17 cellular contexts compared by ENCODE assay signal in the genomic region with DNA sequence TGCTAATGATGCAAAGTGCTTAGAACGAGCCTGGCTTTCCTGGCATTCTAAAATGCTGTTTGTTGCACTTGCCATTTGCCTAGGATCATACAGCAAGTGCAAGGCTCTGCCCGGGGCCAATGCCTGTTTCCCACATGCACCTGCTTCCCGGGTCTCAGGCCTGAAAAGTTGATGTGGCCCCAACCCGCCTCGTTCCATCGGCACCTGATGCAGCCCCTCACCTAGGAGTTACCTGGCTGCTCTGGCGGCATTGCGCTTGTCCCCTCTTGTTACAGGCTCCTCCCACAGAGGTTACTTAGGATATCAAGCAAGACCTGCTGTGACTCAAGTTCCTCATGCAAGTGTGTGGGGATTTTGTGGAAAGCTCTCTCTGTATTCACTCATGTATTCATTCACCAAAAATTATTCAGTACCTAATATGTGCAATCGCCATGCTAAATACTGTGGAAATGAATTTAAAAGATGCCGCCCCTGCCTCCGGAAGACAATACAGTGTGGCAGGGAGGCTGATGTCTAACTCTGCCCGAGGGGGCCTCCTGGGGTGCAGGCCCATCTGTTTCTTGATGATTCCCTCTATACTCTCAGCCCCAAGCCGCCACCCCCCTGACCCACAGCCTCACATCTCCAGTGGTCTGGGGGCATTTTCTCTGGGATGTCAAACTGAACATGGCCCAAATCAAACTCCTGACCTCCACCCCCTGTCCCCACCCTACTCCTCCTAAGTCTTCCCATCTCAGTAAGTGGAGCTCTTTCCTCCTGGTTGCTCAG.
A peak's percentile ranks its signal among the peaks of the same experiment; 100 is the strongest.
DNase-seq lines count a peak whose midpoint lies in the region; ATAC-seq and TF ChIP-seq lines count a peak whose summit lies in the region.
"Had no signal": no experiment of that assay in that cellular context is flagged by ENCODE, and none has a peak within 500 bp of the region (broad histone marks: within the 10 kb centered on the region; RNA-seq: fewer than 3 reads in every experiment).

No MANE protein-coding gene starts in this region.

- H4K20me1 ChIP-seq in GM23338 (replicated peaks; ENCODE audit: insufficient read depth) (no peaks in the 10 kb centered on the region), H9 (ENCODE audit: control insufficient read depth, insufficient read depth, insufficient read length) (no peaks in the 10 kb centered on the region)

- no peak overlapping the region for H4K8ac ChIP-seq in H9 (replicated peaks; ENCODE audit: insufficient read length, low read depth, low read length)

- no peak overlapping the region for H3K56ac ChIP-seq in H9 (ENCODE audit: insufficient read length, low read depth, low read length)

- no peak overlapping the region for H4K91ac ChIP-seq in H9 (ENCODE audit: insufficient read length, low read depth, low read length)

- H3K14ac ChIP-seq in H9 (ENCODE audit: insufficient read depth, low read length) = 0 out of 2 replicates have a peak overlapping the region, but pooled peaks have one; percentile 59

- H3K27me3 Mint-ChIP-seq in GM23338 (ENCODE audit: insufficient read depth, low read depth, poor library complexity) (peaks cover 14% of the 10 kb centered on the region), H9 (ENCODE audit: low read depth) (peaks cover 4% of the 10 kb centered on the region), endodermal cell (ENCODE audit: insufficient read depth) (no peaks in the 10 kb centered on the region)
- H3K27me3 Mint-ChIP-seq: CD4-positive, alpha-beta T cell had no signal

- H2BK15ac ChIP-seq in H9 (ENCODE audit: low read depth, low read length) = no peak overlapping the region

- no peak overlapping the region for H2BK20ac ChIP-seq in H9 (ENCODE audit: low read depth, low read length, poor library complexity, severe bottlenecking)

- TF ChIP-seq CTCF in GM23338 (conservative IDR thresholded peaks at IDR 0.05; ENCODE audit: low read depth in 2 of 2) (no peak), H9 (conservative IDR thresholded peaks at IDR 0.05) (no peak), endodermal cell (conservative IDR thresholded peaks at IDR 0.05) (no peak)

- H3K4me1 Mint-ChIP-seq in GM23338 = peaks cover 9% of the 10 kb centered on the region
- peaks cover 10 to 11% of the 10 kb centered on the region in 2 experiments for H3K4me1 Mint-ChIP-seq in H9
- H3K4me1 Mint-ChIP-seq in endodermal cell = no peaks in the 10 kb centered on the region

- H3K36me3 Mint-ChIP-seq in GM23338 (ENCODE audit: low read depth) = no peaks in the 10 kb centered on the region
- H3K36me3 Mint-ChIP-seq in H9 (ENCODE audit: insufficient read depth in 1 of 3, low read depth in 3 of 3) = no peaks in the 10 kb centered on the region
- no peaks in the 10 kb centered on the region for H3K36me3 Mint-ChIP-seq in endodermal cell (ENCODE audit: low read depth)

- H3K9me3 ChIP-seq in H9 (ENCODE audit: control insufficient read depth, low read depth, low read length) (no peaks in the 10 kb centered on the region), endodermal cell (ENCODE audit: control insufficient read depth, low read length) (no peaks in the 10 kb centered on the region)
- H3K9me3 ChIP-seq: Caco-2 had no signal

- H3K27ac Mint-ChIP-seq in GM23338 = no peak overlapping the region
- no peak overlapping the region; a peak in 2 of 7 replicates for H3K27ac Mint-ChIP-seq in H9
- peak overlapping the region; percentile 46 for H3K27ac Mint-ChIP-seq in endodermal cell
- H3K27ac Mint-ChIP-seq: CD4-positive, alpha-beta T cell; HFFc6 had no signal

- H3K23me2 ChIP-seq in H9 (ENCODE audit: insufficient read length, low read depth, low read length, poor library complexity, severe bottlenecking) = no peaks in the 10 kb centered on the region

- no peaks in the 10 kb centered on the region for H3F3A ChIP-seq in GM23338 (replicated peaks; ENCODE audit: low read depth)

- no peak overlapping the region for H3K23ac ChIP-seq in H9 (ENCODE audit: insufficient read length, low read depth, low read length)

- no peak overlapping the region for H3K18ac ChIP-seq in H9 (ENCODE audit: insufficient read length, low read depth, low read length)

- H2BK12ac ChIP-seq in H9 (ENCODE audit: insufficient read length, low read depth, low read length) = no peak overlapping the region

- H3K4me3 ChIP-seq in GM23338 = no peak overlapping the region
- no peak overlapping the region for H3K4me3 ChIP-seq in endodermal cell (ENCODE audit: low read length)

- H4K5ac ChIP-seq in H9 (ENCODE audit: insufficient read length, low read depth, low read length) = no peak overlapping the region

- H3K27ac ChIP-seq in GM23338 (ENCODE audit: low read depth) (no peak overlapping the region), H9 (ENCODE audit: insufficient read length, low read depth, low read length) (no peak overlapping the region), endodermal cell (ENCODE audit: low read depth, low read length) (peak overlapping the region; percentile 17)
- H3K27ac ChIP-seq: C4-2B had no signal

- no peak overlapping the region for H2BK120ac ChIP-seq in H9 (ENCODE audit: low read depth, low read length, poor library complexity, severe bottlenecking)

- H3K4me1 ChIP-seq in GM23338 (ENCODE audit: insufficient read depth) (0 out of 2 replicates have a peak, but pooled peaks cover 6% of the 10 kb centered on the region), H9 (ENCODE audit: insufficient read depth, low read length) (no peaks in the 10 kb centered on the region), endodermal cell (ENCODE audit: control insufficient read depth, insufficient read depth, low read length) (no peaks in the 10 kb centered on the region)
- H3K4me1 ChIP-seq: Caco-2 had no signal

- H3K79me1 ChIP-seq in H9 (ENCODE audit: insufficient read depth, low read depth, low read length, poor library complexity, severe bottlenecking) = no peaks in the 10 kb centered on the region

- no peak overlapping the region for H3T11ph ChIP-seq in H9 (ENCODE audit: low read length)

- H3K27me3 ChIP-seq in GM23338 (ENCODE audit: insufficient read depth) (no peaks in the 10 kb centered on the region), H9 (ENCODE audit: insufficient read depth, low read length) (no peaks in the 10 kb centered on the region), endodermal cell (ENCODE audit: control insufficient read depth, insufficient read depth, low read length, poor library complexity, severe bottlenecking) (no peaks in the 10 kb centered on the region)

- H2AFZ ChIP-seq in GM23338 (no peak overlapping the region), H9 (ENCODE audit: low read length) (no peak overlapping the region)

- no peak overlapping the region for H2AK5ac ChIP-seq in H9 (ENCODE audit: insufficient read length, low read length)

- no peak overlapping the region for H3K4ac ChIP-seq in H9 (ENCODE audit: low read depth, low read length)

- H3K9ac ChIP-seq in H9 (ENCODE audit: extremely low read depth, insufficient read length, low read length) (no peak overlapping the region), endodermal cell (ENCODE audit: extremely low read depth, low read length, poor library complexity, severe bottlenecking) (no peak overlapping the region)

- no peaks in the 10 kb centered on the region for H3K79me2 ChIP-seq in GM23338 (replicated peaks; ENCODE audit: insufficient read depth)
- H3K79me2 ChIP-seq in H9 (ENCODE audit: insufficient read depth, low read length) = no peaks in the 10 kb centered on the region

- peak; percentile 18 for DNase-seq in GM23338 (ENCODE audit: low spot score)
- no peak for DNase-seq in H9
- DNase-seq in endodermal cell = no peak
- DNase-seq in retina = peak; percentile 46
- DNase-seq in central memory CD4-positive, alpha-beta T cell = no peak
- DNase-seq: ACHN; AML-193; Caco-2; CD4-positive, alpha-beta T cell; GDM1; HFFc6; KG1 had no signal

- ATAC-seq in GM23338 = peak; percentile 67
- no peak for ATAC-seq in GM21737 (IDR thresholded peaks at IDR 0.05; ENCODE audit: unreplicated experiment)
- no peak for ATAC-seq in HG02840 (IDR thresholded peaks at IDR 0.05; ENCODE audit: low FRiP score, unreplicated experiment)
- ATAC-seq: HCT116, HepG2 had no signal

- H2BK5ac ChIP-seq in H9 (ENCODE audit: insufficient read length, low read length) = no peak overlapping the region

- H3K9me3 Mint-ChIP-seq in GM23338 = no peaks in the 10 kb centered on the region
- no peaks in the 10 kb centered on the region for H3K9me3 Mint-ChIP-seq in H9
- no peaks in the 10 kb centered on the region for H3K9me3 Mint-ChIP-seq in endodermal cell
- H3K9me3 Mint-ChIP-seq: CD4-positive, alpha-beta T cell had no signal

- H3K36me3 ChIP-seq in GM23338 (ENCODE audit: insufficient read depth) (no peaks in the 10 kb centered on the region), endodermal cell (ENCODE audit: control insufficient read depth, insufficient read depth, low read length) (no peaks in the 10 kb centered on the region)

- no CpG with 5 or more reads among the region's 13 CpGs for WGBS in H9 (ENCODE audit: extremely low coverage, insufficient read length, low lambda C conversion rate)
- 85 to 91% methylated on average over 9 to 13 of the region's 13 CpGs for WGBS in endodermal cell (ENCODE audit: insufficient coverage in 1 of 2, insufficient read length in 1 of 2), 2 experiments

- H3K9me2 ChIP-seq in GM23338 (ENCODE audit: insufficient read depth) = no peaks in the 10 kb centered on the region

- H3K4me2 ChIP-seq in GM23338 = no peak overlapping the region
- H3K4me2 ChIP-seq in H9 (ENCODE audit: insufficient read depth, insufficient read length, low read length) = no peak overlapping the region

- H3K4me3 Mint-ChIP-seq in GM23338 (no peak overlapping the region), H9 (no peak overlapping the region), endodermal cell (no peak overlapping the region)
- H3K4me3 Mint-ChIP-seq: CD4-positive, alpha-beta T cell; HFFc6 had no signal

TF ChIP-seq in GM23338, 12 proteins besides CTCF, POLR2A, EP300 and RAD21 (continues in another document):
- no peak for TF ChIP-seq JUNB (IDR thresholded peaks at IDR 0.05; ENCODE audit: unreplicated experiment)
- TF ChIP-seq, protein P1, sequence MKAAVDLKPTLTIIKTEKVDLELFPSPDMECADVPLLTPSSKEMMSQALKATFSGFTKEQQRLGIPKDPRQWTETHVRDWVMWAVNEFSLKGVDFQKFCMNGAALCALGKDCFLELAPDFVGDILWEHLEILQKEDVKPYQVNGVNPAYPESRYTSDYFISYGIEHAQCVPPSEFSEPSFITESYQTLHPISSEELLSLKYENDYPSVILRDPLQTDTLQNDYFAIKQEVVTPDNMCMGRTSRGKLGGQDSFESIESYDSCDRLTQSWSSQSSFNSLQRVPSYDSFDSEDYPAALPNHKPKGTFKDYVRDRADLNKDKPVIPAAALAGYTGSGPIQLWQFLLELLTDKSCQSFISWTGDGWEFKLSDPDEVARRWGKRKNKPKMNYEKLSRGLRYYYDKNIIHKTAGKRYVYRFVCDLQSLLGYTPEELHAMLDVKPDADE (IDR thresholded peaks at IDR 0.05) = no peak
- no peak for TF ChIP-seq CREB1 (CRISPR knock-in tag; IDR thresholded peaks at IDR 0.05; ENCODE audit: low read depth)
- TF ChIP-seq EZH2 (IDR thresholded peaks at IDR 0.05; ENCODE audit: low read depth, unreplicated experiment) = no peak
- TF ChIP-seq STAT1 (IDR thresholded peaks at IDR 0.05; ENCODE audit: unreplicated experiment) = no peak
- TF ChIP-seq NANOG (IDR thresholded peaks at IDR 0.05; ENCODE audit: borderline replicate concordance) = no peak
- TF ChIP-seq EZH2phosphoT487 (IDR thresholded peaks at IDR 0.05; ENCODE audit: unreplicated experiment) = no peak

Comparison
In these comparisons a context has a peak if more than half of its experiments do, and no peak if none do; other contexts are left out.
1. DNase-seq: peak in GM23338 (single experiment) and retina (single experiment); none in H9 (single experiment), endodermal cell (single experiment) and central memory CD4-positive, alpha-beta T cell (single experiment).